13 cellular contexts compared by ENCODE assay signal in genomic region chr3:23002846-23003800, GRCh38.
DNase-seq lines count a peak whose midpoint lies in the region; ATAC-seq, FAIRE-seq and TF ChIP-seq lines count a peak whose summit lies in the region.
"Had no signal": no experiment of that assay in that cellular context is flagged by ENCODE, and none has a peak within 500 bp of the region (broad histone marks: within the 10 kb centered on the region; RNA-seq: fewer than 3 reads in every experiment).

No MANE protein-coding gene starts in this region.

- peak overlapping the region; percentile 10 for H3K27ac ChIP-seq in substantia nigra (ENCODE audit: low read depth, low read length, poor library complexity, severe bottlenecking)
- H3K27ac ChIP-seq: breast epithelium had no signal

- ATAC-seq in SK-N-SH treated with all-trans-retinoic acid at 6 μM for 48 hours, result no peak
- ATAC-seq: natural killer cell treated with Interleukin-12 subunit alpha and Interleukin-12 subunit beta and Interleukin-15 and Interleukin-18, amount 100 ng/mL, for 72 hours had no signal

- TF ChIP-seq POLR2A in GM12892 (IDR thresholded peaks at IDR 0.05; ENCODE audit: low read depth, low read length), result no peak

- FAIRE-seq in GM12892 (lab: Jason Lieb, UNC), result no peak
- FAIRE-seq: A204.1 had no signal

- peak; percentile 4 for DNase-seq in NCI-H146 (lab: John Stamatoyannopoulos, UW)
- DNase-seq in NCI-H146 treated with DMSO at 0.1 percent for 48 hours (lab: John Stamatoyannopoulos, UW; ENCODE audit: unreplicated experiment), result no peak
- DNase-seq in NCI-H748 (lab: John Stamatoyannopoulos, UW; ENCODE audit: unreplicated experiment), result peak; percentile 87
- DNase-seq in globus pallidus (ENCODE audit: low spot score), result peak; percentile 58
- peak in 23 of 49 donors; percentile 3 to 56 (median 23) for DNase-seq in substantia nigra (lab: John Stamatoyannopoulos, UW)
- DNase-seq in GM12892 (ENCODE audit: insufficient read length), result no peak
- no peak for DNase-seq in cerebellum (ENCODE audit: low spot score)
- DNase-seq: SK-N-SH; stimulated activated CD4-positive, alpha-beta T cell treated with anti-CD3 and anti-CD28 coated beads, Interleukin-4, amount 100 ng/mL, for 24 hours had no signal

TF ChIP-seq in SK-N-SH treated with all-trans-retinoic acid at 6 μM for 48 hours, 23 proteins besides CTCF, POLR2A, EP300 and RAD21:
- TF ChIP-seq, protein P1, sequence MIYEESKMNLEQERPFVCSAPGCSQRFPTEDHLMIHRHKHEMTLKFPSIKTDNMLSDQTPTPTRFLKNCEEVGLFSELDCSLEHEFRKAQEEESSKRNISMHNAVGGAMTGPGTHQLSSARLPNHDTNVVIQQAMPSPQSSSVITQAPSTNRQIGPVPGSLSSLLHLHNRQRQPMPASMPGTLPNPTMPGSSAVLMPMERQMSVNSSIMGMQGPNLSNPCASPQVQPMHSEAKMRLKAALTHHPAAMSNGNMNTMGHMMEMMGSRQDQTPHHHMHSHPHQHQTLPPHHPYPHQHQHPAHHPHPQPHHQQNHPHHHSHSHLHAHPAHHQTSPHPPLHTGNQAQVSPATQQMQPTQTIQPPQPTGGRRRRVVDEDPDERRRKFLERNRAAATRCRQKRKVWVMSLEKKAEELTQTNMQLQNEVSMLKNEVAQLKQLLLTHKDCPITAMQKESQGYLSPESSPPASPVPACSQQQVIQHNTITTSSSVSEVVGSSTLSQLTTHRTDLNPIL (CRISPR knock-in tag; IDR thresholded peaks at IDR 0.05; ENCODE audit: low read depth), result no peak
- TF ChIP-seq ZNF8 (CRISPR knock-in tag; IDR thresholded peaks at IDR 0.05), result no peak
- no peak for TF ChIP-seq TCF4 (CRISPR knock-in tag; IDR thresholded peaks at IDR 0.05; ENCODE audit: borderline replicate concordance)
- no peak for TF ChIP-seq ZFP3 (CRISPR knock-in tag; IDR thresholded peaks at IDR 0.05)
- no peak for TF ChIP-seq RARB (CRISPR knock-in tag; IDR thresholded peaks at IDR 0.05)
- no peak for TF ChIP-seq ZNF565 (CRISPR knock-in tag; conservative IDR thresholded peaks at IDR 0.05; ENCODE audit: low read depth)
- TF ChIP-seq ZNF70 (CRISPR knock-in tag; IDR thresholded peaks at IDR 0.05), result no peak
- TF ChIP-seq TOX (CRISPR knock-in tag; IDR thresholded peaks at IDR 0.05; ENCODE audit: borderline replicate concordance), result no peak
- no peak for TF ChIP-seq ESRRG (CRISPR knock-in tag; IDR thresholded peaks at IDR 0.05)
- no peak for TF ChIP-seq GLIS3 (CRISPR knock-in tag; IDR thresholded peaks at IDR 0.05)
- no peak for TF ChIP-seq PATZ1 (CRISPR knock-in tag; IDR thresholded peaks at IDR 0.05; ENCODE audit: borderline replicate concordance)
- TF ChIP-seq CSDC2 (CRISPR knock-in tag; IDR thresholded peaks at IDR 0.05), result no peak
- TF ChIP-seq PPARA (CRISPR knock-in tag; IDR thresholded peaks at IDR 0.05; ENCODE audit: borderline replicate concordance), result no peak
- no peak for TF ChIP-seq TSHZ2 (CRISPR knock-in tag; IDR thresholded peaks at IDR 0.05)
- TF ChIP-seq OSR1 (CRISPR knock-in tag; IDR thresholded peaks at IDR 0.05), result no peak
- no peak for TF ChIP-seq SNAI2 (CRISPR knock-in tag; IDR thresholded peaks at IDR 0.05)
- TF ChIP-seq, protein P2, sequence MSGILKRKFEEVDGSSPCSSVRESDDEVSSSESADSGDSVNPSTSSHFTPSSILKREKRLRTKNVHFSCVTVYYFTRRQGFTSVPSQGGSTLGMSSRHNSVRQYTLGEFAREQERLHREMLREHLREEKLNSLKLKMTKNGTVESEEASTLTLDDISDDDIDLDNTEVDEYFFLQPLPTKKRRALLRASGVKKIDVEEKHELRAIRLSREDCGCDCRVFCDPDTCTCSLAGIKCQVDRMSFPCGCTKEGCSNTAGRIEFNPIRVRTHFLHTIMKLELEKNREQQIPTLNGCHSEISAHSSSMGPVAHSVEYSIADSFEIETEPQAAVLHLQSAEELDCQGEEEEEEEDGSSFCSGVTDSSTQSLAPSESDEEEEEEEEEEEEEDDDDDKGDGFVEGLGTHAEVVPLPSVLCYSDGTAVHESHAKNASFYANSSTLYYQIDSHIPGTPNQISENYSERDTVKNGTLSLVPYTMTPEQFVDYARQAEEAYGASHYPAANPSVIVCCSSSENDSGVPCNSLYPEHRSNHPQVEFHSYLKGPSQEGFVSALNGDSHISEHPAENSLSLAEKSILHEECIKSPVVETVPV (CRISPR knock-in tag; IDR thresholded peaks at IDR 0.05), result no peak
- no peak for TF ChIP-seq ARNTL (CRISPR knock-in tag; IDR thresholded peaks at IDR 0.05; ENCODE audit: borderline replicate concordance, low read depth)
- TF ChIP-seq, protein P3, sequence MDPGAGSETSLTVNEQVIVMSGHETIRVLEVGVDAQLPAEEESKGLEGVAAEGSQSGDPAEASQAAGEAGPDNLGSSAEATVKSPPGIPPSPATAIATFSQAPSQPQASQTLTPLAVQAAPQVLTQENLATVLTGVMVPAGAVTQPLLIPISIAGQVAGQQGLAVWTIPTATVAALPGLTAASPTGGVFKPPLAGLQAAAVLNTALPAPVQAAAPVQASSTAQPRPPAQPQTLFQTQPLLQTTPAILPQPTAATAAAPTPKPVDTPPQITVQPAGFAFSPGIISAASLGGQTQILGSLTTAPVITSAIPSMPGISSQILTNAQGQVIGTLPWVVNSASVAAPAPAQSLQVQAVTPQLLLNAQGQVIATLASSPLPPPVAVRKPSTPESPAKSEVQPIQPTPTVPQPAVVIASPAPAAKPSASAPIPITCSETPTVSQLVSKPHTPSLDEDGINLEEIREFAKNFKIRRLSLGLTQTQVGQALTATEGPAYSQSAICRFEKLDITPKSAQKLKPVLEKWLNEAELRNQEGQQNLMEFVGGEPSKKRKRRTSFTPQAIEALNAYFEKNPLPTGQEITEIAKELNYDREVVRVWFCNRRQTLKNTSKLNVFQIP (CRISPR knock-in tag; IDR thresholded peaks at IDR 0.05; ENCODE audit: borderline replicate concordance, low read depth), result no peak
- no peak for TF ChIP-seq ZC3H10 (CRISPR knock-in tag; IDR thresholded peaks at IDR 0.05)

Comparison
In these comparisons a context has a peak if more than half of its experiments do, and no peak if none do; other contexts are left out.
1. DNase-seq: peak in NCI-H146 (single experiment), NCI-H748 (single experiment) and globus pallidus (single experiment); none in NCI-H146 treated with DMSO at 0.1 percent for 48 hours (single experiment), GM12892 (single experiment) and cerebellum (single experiment).